In the genomic region with DNA sequence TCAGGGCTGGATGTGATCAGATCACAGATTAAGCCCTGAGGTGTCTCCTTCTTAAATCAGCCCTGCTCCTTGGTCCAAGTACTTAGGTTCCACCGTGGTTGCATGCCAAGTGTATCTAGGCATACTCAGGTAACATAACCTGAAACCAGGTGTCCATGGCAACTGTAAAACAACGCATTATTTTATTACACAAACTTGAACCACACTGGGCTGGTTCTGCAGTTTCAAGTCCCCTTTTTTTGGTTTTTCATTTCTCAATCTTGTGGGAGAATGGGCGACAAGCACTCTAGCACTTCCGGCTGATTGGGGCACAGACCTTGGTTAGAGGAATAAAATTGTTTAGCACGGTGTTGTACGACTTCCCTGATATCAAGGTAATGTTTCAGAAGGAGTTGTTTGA, we compare ENCODE assay signal across 18 cellular contexts.
DNase-seq lines count a peak whose midpoint lies in the region; ATAC-seq and TF ChIP-seq lines count a peak whose summit lies in the region.
"Had no signal": no experiment of that assay in that cellular context is flagged by ENCODE, and none has a peak within 500 bp of the region (broad histone marks: within the 10 kb centered on the region; RNA-seq: fewer than 3 reads in every experiment).

No MANE protein-coding gene starts in this region.

- no peak for TF ChIP-seq POLR2A in lower leg skin (IDR thresholded peaks at IDR 0.05)

- H3K27me3 ChIP-seq in OCI-LY3 (ENCODE audit: low read depth, low read length) (peaks cover 10% of the 10 kb centered on the region), endodermal cell (ENCODE audit: control insufficient read depth, insufficient read depth, low read length, poor library complexity, severe bottlenecking) (no peaks in the 10 kb centered on the region)
- H3K27me3 ChIP-seq: ascending aorta had no signal

- no peak overlapping the region for H3K9ac ChIP-seq in OCI-LY3 (ENCODE audit: low read length)
- H3K9ac ChIP-seq in endodermal cell (ENCODE audit: extremely low read depth, low read length, poor library complexity, severe bottlenecking), result no peak overlapping the region

- H3K4me2 ChIP-seq in OCI-LY3 (ENCODE audit: low read length), result peak overlapping the region; percentile 36
- H3K4me2 ChIP-seq: A549 had no signal

- H3K4me3 Mint-ChIP-seq in stimulated activated naive CD8-positive, alpha-beta T cell treated with anti-CD3 and anti-CD28 coated beads, Interleukin-15, amount 100 ng/mL, for 72 hours, result no peak overlapping the region
- no peak overlapping the region for H3K4me3 Mint-ChIP-seq in endodermal cell
- H3K4me3 Mint-ChIP-seq: activated naive CD4-positive, alpha-beta T cell treated with anti-CD3 and anti-CD28 coated beads, Interleukin-2, amount 10 ng/mL, durations not matched to agents 7 days and 5 days had no signal

- DNase-seq in stimulated activated naive CD8-positive, alpha-beta T cell treated with anti-CD3 and anti-CD28 coated beads, Interleukin-15, amount 100 ng/mL, for 72 hours, result no peak
- no peak for DNase-seq in stimulated activated naive CD8-positive, alpha-beta T cell treated with anti-CD3 and anti-CD28 coated beads, Interleukin-15, Interleukin-2, amounts not matched to agents 100 U/mL and 50 U/mL, for 24 hours
- DNase-seq in endodermal cell (no peak), NCI-H748 (lab: John Stamatoyannopoulos, UW; ENCODE audit: unreplicated experiment) (no peak), lower leg skin (ENCODE audit: low spot score in 2 of 2) (no peak)
- DNase-seq: activated naive CD4-positive, alpha-beta T cell treated with anti-CD3 and anti-CD28 coated beads, Interleukin-2, amount 10 ng/mL, durations not matched to agents 7 days and 5 days; activated T-cell treated with anti-CD3 and anti-CD28 coated beads, Interleukin-2, amount 50 U/mL, for 48 hours; Karpas-422; NCI-H774; small intestine; stimulated activated CD4-positive, alpha-beta T cell treated with anti-CD3 and anti-CD28 coated beads, Interleukin-2, amount 100 ng/mL, for 48 hours; T-helper 9 cell had no signal

- no peaks in the 10 kb centered on the region for H3K4me1 Mint-ChIP-seq in stimulated activated naive CD8-positive, alpha-beta T cell treated with anti-CD3 and anti-CD28 coated beads, Interleukin-15, amount 100 ng/mL, for 72 hours
- no peaks in the 10 kb centered on the region for H3K4me1 Mint-ChIP-seq in endodermal cell
- H3K4me1 Mint-ChIP-seq: activated naive CD4-positive, alpha-beta T cell treated with anti-CD3 and anti-CD28 coated beads, Interleukin-2, amount 10 ng/mL, durations not matched to agents 7 days and 5 days had no signal

- no peak overlapping the region for H3K27ac Mint-ChIP-seq in stimulated activated naive CD8-positive, alpha-beta T cell treated with anti-CD3 and anti-CD28 coated beads, Interleukin-15, amount 100 ng/mL, for 72 hours
- no peak overlapping the region for H3K27ac Mint-ChIP-seq in endodermal cell
- H3K27ac Mint-ChIP-seq: activated naive CD4-positive, alpha-beta T cell treated with anti-CD3 and anti-CD28 coated beads, Interleukin-2, amount 10 ng/mL, durations not matched to agents 7 days and 5 days had no signal

- TF ChIP-seq CTCF in OCI-LY3 (IDR thresholded peaks at IDR 0.05; ENCODE audit: low read depth, low read length), result no peak
- no peak for TF ChIP-seq CTCF in endodermal cell (conservative IDR thresholded peaks at IDR 0.05)
- no peak for TF ChIP-seq CTCF in lower leg skin (IDR thresholded peaks at IDR 0.05)

- peak; percentile 42 for ATAC-seq in stimulated activated naive CD8-positive, alpha-beta T cell treated with anti-CD3 and anti-CD28 coated beads, Interleukin-15, amount 100 ng/mL, for 72 hours
- no peak for ATAC-seq in stimulated activated naive CD8-positive, alpha-beta T cell treated with anti-CD3 and anti-CD28 coated beads, Interleukin-15, Interleukin-2, amounts not matched to agents 100 U/mL and 50 U/mL, for 24 hours
- ATAC-seq in HG03159 (IDR thresholded peaks at IDR 0.05; ENCODE audit: unreplicated experiment), result peak; percentile 72
- no peak for ATAC-seq in HG02981 (IDR thresholded peaks at IDR 0.05; ENCODE audit: unreplicated experiment)
- ATAC-seq: A549 had no signal

- H4K20me1 ChIP-seq in OCI-LY3 (ENCODE audit: insufficient read depth, low read length), result no peaks in the 10 kb centered on the region

- peaks cover 13% of the 10 kb centered on the region for H3K4me1 ChIP-seq in OCI-LY3 (ENCODE audit: low read length)
- no peaks in the 10 kb centered on the region for H3K4me1 ChIP-seq in endodermal cell (ENCODE audit: control insufficient read depth, insufficient read depth, low read length)
- H3K4me1 ChIP-seq: A549, ascending aorta had no signal

- no peaks in the 10 kb centered on the region for H3K9me3 Mint-ChIP-seq in stimulated activated naive CD8-positive, alpha-beta T cell treated with anti-CD3 and anti-CD28 coated beads, Interleukin-15, amount 100 ng/mL, for 72 hours
- H3K9me3 Mint-ChIP-seq in endodermal cell, result peaks cover 3% of the 10 kb centered on the region
- H3K9me3 Mint-ChIP-seq: activated naive CD4-positive, alpha-beta T cell treated with anti-CD3 and anti-CD28 coated beads, Interleukin-2, amount 10 ng/mL, durations not matched to agents 7 days and 5 days had no signal

- no peaks in the 10 kb centered on the region for H3K79me2 ChIP-seq in OCI-LY3 (ENCODE audit: low read length)

- H3K9me3 ChIP-seq in OCI-LY3 (ENCODE audit: insufficient read depth, low read length) (no peaks in the 10 kb centered on the region), endodermal cell (ENCODE audit: control insufficient read depth, low read length) (peaks cover 6% of the 10 kb centered on the region)
- H3K9me3 ChIP-seq: A549, ascending aorta had no signal

- H3K4me3 ChIP-seq in OCI-LY3 (ENCODE audit: low read length) (no peak overlapping the region), endodermal cell (ENCODE audit: low read length) (no peak overlapping the region), lower leg skin (ENCODE audit: low read depth, poor library complexity, severe bottlenecking) (no peak overlapping the region)
- H3K4me3 ChIP-seq: A549, ascending aorta had no signal

- H2AFZ ChIP-seq in OCI-LY3 (ENCODE audit: low read depth, low read length), result no peak overlapping the region

- WGBS in endodermal cell (ENCODE audit: insufficient coverage in 1 of 2, insufficient read length in 1 of 2), 2 experiments, result 89 to 94% methylated on average over 5 to 6 of the region's 6 CpGs
- 56 to 61% methylated on average over 6 of the region's 6 CpGs for WGBS in lower leg skin, 2 donors

- no peaks in the 10 kb centered on the region for H3K36me3 Mint-ChIP-seq in endodermal cell (ENCODE audit: low read depth)
- H3K36me3 Mint-ChIP-seq: activated naive CD4-positive, alpha-beta T cell treated with anti-CD3 and anti-CD28 coated beads, Interleukin-2, amount 10 ng/mL, durations not matched to agents 7 days and 5 days had no signal

- no peak overlapping the region for H3K27ac ChIP-seq in OCI-LY3 (ENCODE audit: low read length)
- no peak overlapping the region for H3K27ac ChIP-seq in endodermal cell (ENCODE audit: low read depth, low read length)
- H3K27ac ChIP-seq: A549, ascending aorta, C4-2B had no signal

- intact Hi-C loops in lower leg skin (cut with DNase I; ENCODE audit: low total_unique reads), result no loop called here

- no peaks in the 10 kb centered on the region for H3K36me3 ChIP-seq in OCI-LY3 (replicated peaks; ENCODE audit: low read depth, low read length)
- no peaks in the 10 kb centered on the region for H3K36me3 ChIP-seq in endodermal cell (ENCODE audit: control insufficient read depth, insufficient read depth, low read length)
- H3K36me3 ChIP-seq: ascending aorta had no signal

- peaks cover 20% of the 10 kb centered on the region for H3K27me3 Mint-ChIP-seq in stimulated activated naive CD8-positive, alpha-beta T cell treated with anti-CD3 and anti-CD28 coated beads, Interleukin-15, amount 100 ng/mL, for 72 hours
- no peaks in the 10 kb centered on the region for H3K27me3 Mint-ChIP-seq in endodermal cell (ENCODE audit: insufficient read depth)

Comparison
In these comparisons a context has a peak if more than half of its experiments do, and no peak if none do; other contexts are left out.
1. ATAC-seq: peak in stimulated activated naive CD8-positive, alpha-beta T cell treated with anti-CD3 and anti-CD28 coated beads, Interleukin-15, amount 100 ng/mL, for 72 hours (single experiment) and HG03159 (single experiment); none in stimulated activated naive CD8-positive, alpha-beta T cell treated with anti-CD3 and anti-CD28 coated beads, Interleukin-15, Interleukin-2, amounts not matched to agents 100 U/mL and 50 U/mL, for 24 hours (single experiment) and HG02981 (single experiment).